In the genomic region with DNA sequence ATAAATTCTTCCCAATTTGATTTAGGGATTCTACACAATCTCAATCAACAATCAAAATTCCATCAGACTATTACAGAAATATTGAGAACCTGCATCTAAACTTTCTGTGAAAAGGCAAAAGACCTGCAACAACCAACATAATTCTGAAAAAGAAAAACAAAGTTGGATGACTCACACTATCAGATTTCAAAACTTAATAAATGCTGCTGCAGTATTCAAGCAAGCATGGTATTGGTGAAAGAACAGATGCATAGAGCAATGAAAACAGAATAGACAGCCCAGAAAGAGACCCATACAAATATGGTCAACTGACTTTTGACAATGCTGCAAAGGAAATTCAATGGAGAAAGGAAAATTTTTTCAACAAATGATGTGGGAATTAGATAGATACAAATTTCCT, we compare ENCODE assay signal across 19 cellular contexts.
"Had no signal": no experiment of that assay in that cellular context is flagged by ENCODE, and none has a peak within 500 bp of the region (broad histone marks: within the 10 kb centered on the region; RNA-seq: fewer than 3 reads in every experiment).

No MANE protein-coding gene starts in this region.

- H3K27me3 ChIP-seq: neutrophil, pancreas, right lobe of liver, upper lobe of left lung had no signal

- ATAC-seq: effector memory CD8-positive, alpha-beta T cell; lower lobe of right lung; natural killer cell treated with Interleukin-12 subunit alpha and Interleukin-12 subunit beta and Interleukin-15 and Interleukin-18, amount 100 ng/mL, for 72 hours; pancreas; right lobe of liver; SK-N-SH treated with all-trans-retinoic acid at 6 μM for 48 hours; stimulated activated naive B cell treated with anti-CD40 and anti-IgM and Interleukin-4, amounts not matched to agents 10 μg/mL and 1 μg/mL and 100 μg/mL, for 72 hours; T-cell had no signal

- H3K36me3 ChIP-seq: lower lobe of right lung, neutrophil, pancreas, right lobe of liver, thoracic aorta, upper lobe of left lung had no signal

- FAIRE-seq: pancreas had no signal

- H3K4me3 ChIP-seq: lower lobe of right lung, pancreas, right lobe of liver, thoracic aorta, upper lobe of left lung had no signal

- H3K9me3 ChIP-seq: lower lobe of right lung, neutrophil, pancreas, right lobe of liver, thoracic aorta, upper lobe of left lung had no signal

- DNase-seq: activated B cell treated with CpG ODN at 0.5 μM for 24 hours; activated CD4-positive, alpha-beta memory T cell treated with anti-CD3 and anti-CD28 coated beads for 36 hours; activated CD4-positive, alpha-beta T cell treated with anti-CD3 and anti-CD28 coated beads for 4 hours; activated T-cell treated with anti-CD3 and anti-CD28 coated beads for 4 hours; cerebellar nuclear complex; effector memory CD8-positive, alpha-beta T cell; hippocampal formation; islet precursor cell; lower lobe of right lung; pancreas; right lobe of liver; stimulated activated naive B cell treated with anti-CD40 and anti-IgM and Interleukin-4, amounts not matched to agents 10 μg/mL and 1 μg/mL and 100 μg/mL, for 72 hours; T-cell; T-helper 9 cell; upper lobe of left lung had no signal

- H3K27ac ChIP-seq: lower lobe of right lung, neutrophil, pancreas, right lobe of liver, thoracic aorta, upper lobe of left lung had no signal

- H3K4me1 ChIP-seq: lower lobe of right lung, pancreas, right lobe of liver, upper lobe of left lung had no signal
